8 cellular contexts compared by ENCODE assay signal in the genomic region with DNA sequence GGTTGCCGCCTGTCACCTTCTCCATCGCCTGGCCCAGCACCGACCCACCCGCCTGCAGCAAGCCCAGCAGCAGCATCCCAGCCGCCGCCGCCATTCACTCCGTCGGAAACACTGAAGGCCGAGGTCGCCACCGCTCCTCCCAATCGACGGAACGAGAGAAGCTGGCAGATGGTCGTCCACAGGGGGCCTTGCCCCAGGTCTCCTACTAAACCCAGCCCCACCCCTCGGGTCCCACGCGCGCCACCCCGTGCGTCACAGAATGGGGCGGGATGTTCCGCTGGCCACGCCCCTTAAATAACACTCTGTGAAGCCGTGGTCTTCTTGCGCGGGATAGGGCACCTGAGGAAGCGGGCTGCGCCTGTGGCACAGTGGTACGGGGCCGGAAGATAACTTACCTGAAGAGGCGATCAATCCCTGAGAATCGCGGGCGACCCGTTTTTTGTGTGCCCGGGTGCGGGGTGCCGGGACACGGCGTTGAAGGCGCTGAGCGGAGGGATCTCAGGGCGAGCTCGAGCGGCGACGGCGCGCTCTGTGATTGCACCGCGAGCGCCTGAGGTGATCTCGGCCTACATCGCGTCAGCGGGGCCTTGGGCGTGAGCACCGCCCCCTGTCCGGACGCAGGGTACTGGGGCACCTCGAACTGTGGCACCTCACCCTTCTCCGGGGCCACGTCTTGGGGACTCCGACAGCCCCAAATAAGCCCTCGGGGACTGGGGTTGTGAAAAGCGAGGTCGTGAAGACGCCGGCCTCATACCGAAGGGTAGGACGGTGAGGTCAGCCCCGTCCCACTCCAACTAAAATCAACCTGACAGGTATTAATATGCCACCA. TPM values are rescaled to one million over a fixed set of nuclear protein-coding genes. Genes with fewer than 3 reads are reported as not detected.
DNase-seq lines count a peak whose midpoint lies in the region; ATAC-seq and TF ChIP-seq lines count a peak whose summit lies in the region.

A gene (minus strand): TSS at position 207 of the 829 bp plus-strand sequence. CDS start 113 bp downstream, at position 94.

- H3K27ac Mint-ChIP-seq in nephron = peak within 1 kb of the TSS; percentile 100

- peaks cover 10% of the 10 kb centered on the region for H3K36me3 ChIP-seq in MM.1S (replicated peaks; ENCODE audit: insufficient read depth, low read length)

- H3K9me3 Mint-ChIP-seq in nephron = no peaks in the 10 kb centered on the region

- no peak for TF ChIP-seq CTCF in MM.1S (IDR thresholded peaks at IDR 0.05; ENCODE audit: low read length)
- peak; percentile 21 for TF ChIP-seq CTCF in fibroblast of the aortic adventitia (IDR thresholded peaks at IDR 0.05; ENCODE audit: insufficient read depth, low read length)
- TF ChIP-seq CTCF in nephron (IDR thresholded peaks at IDR 0.05; ENCODE audit: unreplicated experiment in 3 of 3) = no peak

- H3K4me2 ChIP-seq in MM.1S (ENCODE audit: low read depth, low read length) = peak within 1 kb of the TSS; percentile 95

- no peaks in the 10 kb centered on the region for H3K27me3 ChIP-seq in MM.1S (replicated peaks; ENCODE audit: insufficient read depth, low read length)

- peak within 1 kb of the TSS; percentile 87 for H3K9ac ChIP-seq in MM.1S (ENCODE audit: low read length)

- peak within 1 kb of the TSS; percentile 97 to 100 (median 99) for H3K4me3 Mint-ChIP-seq in nephron

- H3F3A ChIP-seq in MM.1S (ENCODE audit: insufficient read depth, low read length) = no peaks in the 10 kb centered on the region

- in situ Hi-C loops in G401 (cut with HindIII; ENCODE audit: low sequenced_read_pairs) = no loop called here

- peaks cover 48% of the 10 kb centered on the region for H3K4me1 Mint-ChIP-seq in nephron

- 0 out of 2 replicates have a peak, but pooled peaks cover 6% of the 10 kb centered on the region for H4K20me1 ChIP-seq in MM.1S (ENCODE audit: insufficient read depth, low read length)

- H3K4me1 ChIP-seq in MM.1S (ENCODE audit: low read length) = 0 out of 2 replicates have a peak, but pooled peaks cover 4% of the 10 kb centered on the region

- H3K9me2 ChIP-seq in MM.1S (replicated peaks; ENCODE audit: insufficient read depth, low read length) = no peaks in the 10 kb centered on the region

- H3K4me3 ChIP-seq in MM.1S (ENCODE audit: low read length) (peak within 1 kb of the TSS; percentile 97), fibroblast of the aortic adventitia (ENCODE audit: low read depth, low read length) (peak within 1 kb of the TSS; percentile 76)

- DNase-seq in G401 (ENCODE audit: low spot score) (peak; percentile 96), HCEC 1CT (peak; percentile 83), MM.1S (peak; percentile 94), SHP77 treated with DMSO at 0.1 percent for 48 hours (lab: John Stamatoyannopoulos, UW) (peak; percentile 70), fibroblast of the aortic adventitia (ENCODE audit: low read depth) (peak; percentile 93)
- DNase-seq in activated effector memory CD4-positive, alpha-beta T cell treated with anti-CD3 and anti-CD28 coated beads, Interleukin-2, amount 50 U/mL, for 16 hours = peak; percentile 97
- DNase-seq in stimulated activated naive CD8-positive, alpha-beta T cell treated with anti-CD3 and anti-CD28 coated beads, Interleukin-15, Interleukin-2, amounts not matched to agents 100 U/mL and 50 U/mL, for 24 hours = peak; percentile 93

- H3K36me3 Mint-ChIP-seq in nephron (ENCODE audit: low read depth) = peaks cover 16% of the 10 kb centered on the region

- H3K79me2 ChIP-seq in MM.1S (ENCODE audit: low read length) = peaks cover 48% of the 10 kb centered on the region

- H3K27me3 Mint-ChIP-seq in nephron (ENCODE audit: low read depth) = no peaks in the 10 kb centered on the region

- peak; percentile 96 for ATAC-seq in stimulated activated naive CD8-positive, alpha-beta T cell treated with anti-CD3 and anti-CD28 coated beads, Interleukin-15, Interleukin-2, amounts not matched to agents 100 U/mL and 50 U/mL, for 24 hours

- peak within 1 kb of the TSS; percentile 84 for H3K27ac ChIP-seq in MM.1S (ENCODE audit: low read length)

- peak within 1 kb of the TSS; percentile 95 for H2AFZ ChIP-seq in MM.1S (ENCODE audit: low read length)

- H3K9me3 ChIP-seq in MM.1S (replicated peaks; ENCODE audit: insufficient read depth, low read length) = no peaks in the 10 kb centered on the region

RNA-seq across cellular contexts. Expression of the gene that starts here (rescaled TPM):
- total RNA-seq in G401 (2014; rRNA removed; shearing (Covaris generic)) = 77.6 and 116 TPM in 2 replicates
- 119 and 120 TPM in 2 replicates for total RNA-seq in fibroblast of the aortic adventitia (ENCODE audit: low replicate concordance)

Comparison
In these comparisons a context has a peak if more than half of its experiments do, and no peak if none do; other contexts are left out.
1. Peak in every context shown above with its lines: DNase-seq, ATAC-seq, H3K4me3 ChIP-seq and H3K27ac ChIP-seq.